ENCODE assay signal across 18 cellular contexts in the genomic region with DNA sequence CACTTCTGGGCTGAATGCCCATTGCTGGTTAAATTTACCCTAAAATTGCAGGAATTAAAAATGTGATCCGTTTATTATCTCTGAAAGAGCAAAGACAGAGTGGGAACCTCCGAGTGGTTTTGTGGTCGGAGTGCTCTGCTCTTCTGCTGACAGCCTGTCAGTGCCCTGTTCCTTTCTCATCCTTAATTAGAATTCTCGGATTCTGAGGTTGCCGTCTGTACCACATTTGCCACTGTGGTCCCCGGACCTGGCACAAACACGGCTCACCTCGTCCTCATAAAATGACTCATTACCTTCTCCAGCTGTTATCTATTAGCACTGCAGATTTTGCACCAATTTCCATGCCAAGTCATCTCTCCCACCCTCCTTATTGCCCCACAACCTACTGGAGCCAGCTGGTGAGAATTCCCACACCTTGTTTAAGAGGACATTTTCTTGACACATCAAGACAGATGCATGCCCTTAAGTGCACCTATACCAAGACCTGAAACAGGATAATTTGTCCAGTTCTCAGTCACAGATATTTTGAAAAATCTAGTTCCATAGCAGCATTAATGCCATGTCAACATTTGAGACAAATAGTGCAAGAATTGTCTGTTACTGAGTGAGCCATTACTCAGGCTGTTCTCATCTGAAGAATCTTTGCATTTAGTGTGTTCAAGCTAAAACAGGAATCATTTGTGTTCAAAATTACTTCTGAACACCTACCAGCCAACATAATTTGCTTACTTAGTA.
DNase-seq lines count a peak whose midpoint lies in the region; ATAC-seq and TF ChIP-seq lines count a peak whose summit lies in the region.
"Had no signal": no experiment of that assay in that cellular context is flagged by ENCODE, and none has a peak within 500 bp of the region (broad histone marks: within the 10 kb centered on the region; RNA-seq: fewer than 3 reads in every experiment).

No MANE protein-coding gene starts in this region.

- no peaks in the 10 kb centered on the region for H3K9me3 ChIP-seq in SK-N-SH
- H3K9me3 ChIP-seq in vagina: no peaks in the 10 kb centered on the region
- H3K9me3 ChIP-seq: testis had no signal

- no peaks in the 10 kb centered on the region for H3K79me1 ChIP-seq in mesendoderm (ENCODE audit: low read length)

- CTCF ChIA-PET in SK-N-SH (lab: Yijun Ruan, JAX): interaction anchor here (1.2 kb wide), 1 partner anchor 19 kb away, joined by 3 read pairs; no protein-coding TSS in a partner anchor

- no peaks in the 10 kb centered on the region for H4K20me1 ChIP-seq in SK-N-SH (ENCODE audit: insufficient read depth)

- TF ChIP-seq EP300 in SK-N-SH (IDR thresholded peaks at IDR 0.05; ENCODE audit: borderline replicate concordance in 1 of 2, low read depth in 1 of 2, low read length in 1 of 2): peak; percentile 38 to 48; a peak in 3 of 4 replicates

- H3K9ac ChIP-seq in SK-N-SH (no peak overlapping the region), mesendoderm (ENCODE audit: low read length) (no peak overlapping the region)

- H3K27ac ChIP-seq in SK-N-SH (ENCODE audit: low read depth in 2 of 2, low read length in 1 of 2): peak overlapping the region in 1 of 2 experiments; percentile 76; a peak in 2 of 4 replicates
- no peak overlapping the region for H3K27ac ChIP-seq in mesendoderm (ENCODE audit: low read depth, low read length)
- H3K27ac ChIP-seq in vagina: no peak overlapping the region
- H3K27ac ChIP-seq: HL-60, testis had no signal

- TF ChIP-seq POLR2A in vagina (IDR thresholded peaks at IDR 0.05): no peak

- no peak overlapping the region for H2BK5ac ChIP-seq in mesendoderm (ENCODE audit: low read length)

- H3K56ac ChIP-seq in mesendoderm (ENCODE audit: low read length): no peak overlapping the region

- H3K27me3 ChIP-seq in SK-N-SH (ENCODE audit: insufficient read depth) (no peaks in the 10 kb centered on the region), mesendoderm (ENCODE audit: insufficient read depth, low read length, poor library complexity) (no peaks in the 10 kb centered on the region), vagina (no peaks in the 10 kb centered on the region)
- H3K27me3 ChIP-seq: testis had no signal

- ATAC-seq in GM19351 (IDR thresholded peaks at IDR 0.05; ENCODE audit: unreplicated experiment) (no peak), GM19452 (IDR thresholded peaks at IDR 0.05; ENCODE audit: unreplicated experiment) (no peak)

- H3F3A ChIP-seq in SK-N-SH (replicated peaks; ENCODE audit: insufficient read depth): no peaks in the 10 kb centered on the region

- WGBS in SK-N-SH (ENCODE audit: low lambda C conversion rate): 7% methylated on average over 8 of the region's 8 CpGs
- no CpG with 5 or more reads among the region's 8 CpGs for WGBS in mesendoderm (ENCODE audit: extremely low coverage, insufficient coverage, low lambda C conversion rate)

- H2AFZ ChIP-seq in SK-N-SH (ENCODE audit: low read depth): no peak overlapping the region

- H4K5ac ChIP-seq in mesendoderm (ENCODE audit: low read length): no peak overlapping the region

- H3K4me2 ChIP-seq in SK-N-SH: peak overlapping the region; percentile 47; the same call in 1 of the 2 replicates
- no peak overlapping the region for H3K4me2 ChIP-seq in mesendoderm (ENCODE audit: low read length)

- no peak overlapping the region for H3K23ac ChIP-seq in mesendoderm (ENCODE audit: low read length)

- no peak overlapping the region for H3K18ac ChIP-seq in mesendoderm (ENCODE audit: low read length)

- no peak overlapping the region for H4K8ac ChIP-seq in mesendoderm (ENCODE audit: low read depth, low read length)

- H3K4ac ChIP-seq in mesendoderm (ENCODE audit: low read depth, low read length): no peak overlapping the region

- no peak overlapping the region for H2AK5ac ChIP-seq in mesendoderm (ENCODE audit: low read length)

- H3K4me3 ChIP-seq in AG09309 (ENCODE audit: control insufficient read depth, low read depth, low read length): no peak overlapping the region
- no peak overlapping the region for H3K4me3 ChIP-seq in HFF-Myc (replicated peaks; ENCODE audit: low read depth, low read length)
- no peak overlapping the region; a peak in 1 of 4 replicates for H3K4me3 ChIP-seq in SK-N-SH (ENCODE audit: low read depth in 2 of 2, low read length in 1 of 2)
- no peak overlapping the region for H3K4me3 ChIP-seq in foreskin fibroblast (ENCODE audit: low read depth in 1 of 2, low read length in 2 of 2)
- no peak overlapping the region for H3K4me3 ChIP-seq in mesendoderm (ENCODE audit: low read length)
- H3K4me3 ChIP-seq in vagina: no peak overlapping the region
- H3K4me3 ChIP-seq: testis had no signal

- H3K79me2 ChIP-seq in SK-N-SH (ENCODE audit: insufficient read depth) (no peaks in the 10 kb centered on the region), mesendoderm (ENCODE audit: control insufficient read depth, insufficient read depth, low read length) (no peaks in the 10 kb centered on the region)

- no peaks in the 10 kb centered on the region for H3K9me2 ChIP-seq in SK-N-SH

- TF ChIP-seq RAD21 in SK-N-SH (IDR thresholded peaks at IDR 0.05; ENCODE audit: low read length): peak; percentile 5; the same call in 1 of the 2 replicates

- POLR2A ChIA-PET in SK-N-SH (lab: Yijun Ruan, JAX): no interaction called here

- TF ChIP-seq CTCF in AG09309 (IDR thresholded peaks at IDR 0.05; ENCODE audit: control insufficient read depth, insufficient read depth, low read depth, low read length, missing control alignments) (no peak), HFF-Myc (IDR thresholded peaks at IDR 0.05; ENCODE audit: low read depth, low read length, missing control alignments) (no peak), SK-N-SH (IDR thresholded peaks at IDR 0.05) (no peak), foreskin fibroblast (IDR thresholded peaks at IDR 0.05; ENCODE audit: low read depth, low read length) (no peak), vagina (IDR thresholded peaks at IDR 0.05) (no peak)

- H3K4me1 ChIP-seq in SK-N-SH (ENCODE audit: control insufficient read depth in 1 of 2, insufficient read depth in 2 of 2, low read depth in 1 of 2, low read length in 1 of 2): peaks cover 0 to 9% of the 10 kb centered on the region in 2 experiments; a peak in 2 of 4 replicates
- no peaks in the 10 kb centered on the region for H3K4me1 ChIP-seq in mesendoderm (ENCODE audit: control insufficient read depth, low read depth, low read length)
- no peaks in the 10 kb centered on the region for H3K4me1 ChIP-seq in vagina
- H3K4me1 ChIP-seq: testis had no signal

- no peaks in the 10 kb centered on the region for H3K36me3 ChIP-seq in SK-N-SH (replicated peaks in 1 of 2; ENCODE audit: control insufficient read depth in 1 of 2, insufficient read depth in 2 of 2, low read length in 1 of 2)
- H3K36me3 ChIP-seq in mesendoderm (ENCODE audit: control insufficient read depth, insufficient read depth, low read length): no peaks in the 10 kb centered on the region
- no peaks in the 10 kb centered on the region for H3K36me3 ChIP-seq in vagina

- intact Hi-C loops in vagina (cut with DNase I): no loop called here

- peak; percentile 3 for DNase-seq in AG09309 (ENCODE audit: low read depth)
- DNase-seq in HFF-Myc (ENCODE audit: extremely low read depth, low read depth): peak; percentile 6
- peak; percentile 10 for DNase-seq in SK-N-SH
- peak; percentile 23 to 52 for DNase-seq in foreskin fibroblast
- no peak for DNase-seq in mesendoderm
- no peak for DNase-seq in vagina (ENCODE audit: extremely low spot score in 2 of 2)
- DNase-seq: activated CD4-positive, alpha-beta T cell treated with anti-CD3 and anti-CD28 coated beads for 1 hour; activated gamma-delta T cell treated with Interleukin-2 at 50 U/mL for 16 hours; amniotic stem cell; H7; KG1; NCI-H2171 treated with DMSO at 0.1 percent for 48 hours; NCI-H82; stimulated activated CD4-positive, alpha-beta T cell treated with anti-CD3 and anti-CD28 coated beads, Interleukin-12 subunit alpha, Interleukin-12 subunit beta, amount 100 ng/mL, for 4 hours; testis had no signal

- no peak overlapping the region for H2BK15ac ChIP-seq in mesendoderm (replicated peaks; ENCODE audit: low read depth)

- H2BK120ac ChIP-seq in mesendoderm (ENCODE audit: low read depth, low read length): no peak overlapping the region

TF ChIP-seq in SK-N-SH, 30 proteins besides CTCF, POLR2A, EP300 and RAD21:
- TF ChIP-seq TEAD4 (IDR thresholded peaks at IDR 0.05; ENCODE audit: borderline replicate concordance, insufficient read depth): peak; percentile 54; the same call in 1 of the 2 replicates
- no peak for TF ChIP-seq ELF1 (IDR thresholded peaks at IDR 0.05)
- TF ChIP-seq NFIC (IDR thresholded peaks at IDR 0.05; ENCODE audit: borderline replicate concordance): peak; percentile 72
- TF ChIP-seq PBX3 (IDR thresholded peaks at IDR 0.05): peak; percentile 82
- peak; percentile 37; the same call in 1 of the 2 replicates for TF ChIP-seq ZBTB33 (IDR thresholded peaks at IDR 0.05; ENCODE audit: borderline replicate concordance, low read depth)
- TF ChIP-seq TCF12 (IDR thresholded peaks at IDR 0.05): peak; percentile 88
- no peak for TF ChIP-seq RCOR1 (IDR thresholded peaks at IDR 0.05; ENCODE audit: low read length)
TF ChIP-seq in SK-N-SH: peak in this region for 5.

Comparison
In these comparisons a context has a peak if more than half of its experiments do, and no peak if none do; other contexts are left out.
1. DNase-seq: peak in AG09309 (single experiment), HFF-Myc (single experiment), SK-N-SH (single experiment) and foreskin fibroblast (2 of 2); none in mesendoderm (single experiment) and vagina (0 of 2).